Comparison of ENCODE assay signal across 8 cellular contexts in the genomic region with DNA sequence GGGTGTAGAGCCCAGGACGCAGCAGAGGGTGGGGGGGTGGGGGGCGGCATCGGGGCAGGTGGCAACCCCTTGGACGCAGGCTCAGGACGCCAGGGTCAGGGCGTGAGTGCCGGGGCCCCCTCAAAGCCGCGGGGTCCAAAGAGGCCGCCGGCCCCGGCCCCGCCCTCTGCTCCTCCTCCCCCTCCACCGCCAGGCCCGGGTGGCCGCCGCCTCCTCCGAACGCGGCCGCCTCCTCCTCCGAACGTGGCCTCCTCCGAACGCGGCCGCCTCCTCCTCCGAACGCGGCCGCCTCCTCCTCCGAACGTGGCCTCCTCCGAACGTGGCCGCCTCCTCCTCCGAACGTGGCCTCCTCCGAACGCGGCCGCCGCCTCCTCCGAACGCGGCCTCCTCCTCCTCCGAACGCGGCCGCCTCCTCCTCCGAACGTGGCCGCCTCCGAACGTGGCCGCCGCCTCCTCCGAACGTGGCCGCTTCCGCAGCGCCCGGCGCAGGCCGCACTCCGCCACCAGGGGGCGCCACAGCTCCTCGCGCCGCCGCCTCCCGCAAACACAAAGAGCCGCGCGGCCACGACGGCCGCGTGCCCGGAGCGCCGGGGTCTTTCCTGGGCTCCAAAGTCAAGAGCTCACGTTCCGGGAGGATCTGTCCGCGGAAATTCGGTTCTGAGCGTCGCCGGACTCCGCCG. TPM values are rescaled to one million over a fixed set of nuclear protein-coding genes. Genes with fewer than 3 reads are reported as not detected.
DNase-seq lines count a peak whose midpoint lies in the region; ATAC-seq, FAIRE-seq and TF ChIP-seq lines count a peak whose summit lies in the region.

No MANE protein-coding gene starts in this region.

- peak; percentile 86 for ATAC-seq in Right ventricle myocardium inferior

- peaks cover 4% of the 10 kb centered on the region for H3K4me1 Mint-ChIP-seq in activated naive CD4-positive, alpha-beta T cell treated with anti-CD3 and anti-CD28 coated beads, Interleukin-2, amount 50 U/mL, for 24 hours

- H3K4me3 Mint-ChIP-seq in activated naive CD4-positive, alpha-beta T cell treated with anti-CD3 and anti-CD28 coated beads, Interleukin-2, amount 50 U/mL, for 24 hours, result peak overlapping the region; percentile 73

- H3K4me3 ChIP-seq in LNCaP clone FGC (ENCODE audit: low read depth, low read length) (peak overlapping the region; percentile 63), prostate gland (peak overlapping the region; percentile 39 to 41)

- no peaks in the 10 kb centered on the region for H3K9me3 ChIP-seq in prostate gland

- 3% methylated on average over 67 of the region's 92 CpGs for WGBS in prostate gland

- DNase-seq in ACHN (peak; percentile 71), GM18507 (ENCODE audit: extremely low spot score, insufficient read length, low read depth) (peak; percentile 83), LNCaP clone FGC (ENCODE audit: low read depth) (no peak), SKM-1 treated with dmso at 0.1 percent for 144 hours (lab: John Stamatoyannopoulos, UW; ENCODE audit: unreplicated experiment) (peak; percentile 71), Right ventricle myocardium inferior (ENCODE audit: missing footprints) (peak; percentile 91), prostate gland (ENCODE audit: low spot score) (peak; percentile 75), urothelium cell line (ENCODE audit: low spot score) (peak; percentile 83)

- FAIRE-seq in GM18507 (lab: Jason Lieb, UNC) (peak; percentile 51), urothelium cell line (lab: Jason Lieb, UNC) (peak; percentile 5)

- no peaks in the 10 kb centered on the region for H3K36me3 ChIP-seq in prostate gland

- TF ChIP-seq CTCF in LNCaP clone FGC (IDR thresholded peaks at IDR 0.05; ENCODE audit: control insufficient read depth, extremely low read depth, insufficient read depth) (peak; percentile 99), prostate gland (IDR thresholded peaks at IDR 0.05) (peak; percentile 97 to 99 (median 98))

- in situ Hi-C loops in ACHN (cut with HindIII; ENCODE audit: low pct_ligation_motif_present, low pct_unique_long_range_greater_than_20kb, low sequenced_read_pairs), result no loop called here

- intact Hi-C loops in Right ventricle myocardium inferior (cut with DNase I), result loop anchor here (1.0 kb wide), 1 partner anchor 35 kb away; no protein-coding TSS in a partner anchor
- intact Hi-C loops in prostate gland (cut with DNase I), result loop anchor here (2.0 kb wide), 1 partner anchor 72 kb away; no protein-coding TSS in a partner anchor

- H3K27me3 Mint-ChIP-seq in activated naive CD4-positive, alpha-beta T cell treated with anti-CD3 and anti-CD28 coated beads, Interleukin-2, amount 50 U/mL, for 24 hours, result peaks cover 24% of the 10 kb centered on the region

- H3K27ac ChIP-seq in prostate gland, result peak overlapping the region in 1 of 2 donors; percentile 41

- TF ChIP-seq POLR2A in prostate gland (IDR thresholded peaks at IDR 0.05), result no peak

- H3K36me3 Mint-ChIP-seq in activated naive CD4-positive, alpha-beta T cell treated with anti-CD3 and anti-CD28 coated beads, Interleukin-2, amount 50 U/mL, for 24 hours, result peaks cover 1% of the 10 kb centered on the region

- no peaks in the 10 kb centered on the region for H3K9me3 Mint-ChIP-seq in activated naive CD4-positive, alpha-beta T cell treated with anti-CD3 and anti-CD28 coated beads, Interleukin-2, amount 50 U/mL, for 24 hours

- no peak overlapping the region for H3K27ac Mint-ChIP-seq in activated naive CD4-positive, alpha-beta T cell treated with anti-CD3 and anti-CD28 coated beads, Interleukin-2, amount 50 U/mL, for 24 hours

- H3K4me1 ChIP-seq in prostate gland (replicated peaks), result no peaks in the 10 kb centered on the region

- no peaks in the 10 kb centered on the region for H3K27me3 ChIP-seq in prostate gland (replicated peaks; ENCODE audit: insufficient read depth)

RNA-seq across cellular contexts. Expression of a gene that starts 19.3 kb away (rescaled TPM):
- 1.7 TPM for total RNA-seq in Right ventricle myocardium inferior
- total RNA-seq in prostate gland, result 10 to 100 TPM in 1 of 2 donors, 1 to 10 TPM in 1; 4.5 to 61.6 TPM

RNA-seq across cellular contexts. Expression of a gene that starts 54.6 kb away (rescaled TPM):
- total RNA-seq in Right ventricle myocardium inferior (41.7 TPM), prostate gland (10 to 100 TPM; 43.2 to 65.5 TPM)

RNA-seq across cellular contexts. Expression of a gene that starts 56.0 kb away (rescaled TPM):
- total RNA-seq in Right ventricle myocardium inferior, result 7.0 TPM
- total RNA-seq in prostate gland, result 10 to 100 TPM; 10.9 to 24.5 TPM
